ENCODE assay signal across 1 cellular context in genomic region chr10:50260791-50261281, GRCh38.
TF ChIP-seq lines count a peak whose summit lies in the region.

No MANE protein-coding gene starts in this region.

TF ChIP-seq in GM12878, 131 proteins besides CTCF, POLR2A, EP300 and RAD21 (continued from another document and continues in another):
- TF ChIP-seq PBX3 (IDR thresholded peaks at IDR 0.05; ENCODE audit: insufficient replicate concordance, low read depth, low read length) (no peak), BCL11A (IDR thresholded peaks at IDR 0.05; ENCODE audit: low read depth, low read length) (peak; percentile 68), ZNF274 (IDR thresholded peaks at IDR 0.05; ENCODE audit: insufficient read depth, insufficient read length) (no peak), IRF3 (IDR thresholded peaks at IDR 0.05) (no peak), ZBTB33 (IDR thresholded peaks at IDR 0.05) (no peak), ATF7 (IDR thresholded peaks at IDR 0.05; ENCODE audit: low read depth) (peak; percentile 89), HDAC6 (IDR thresholded peaks at IDR 0.05; ENCODE audit: unreplicated experiment) (no peak), SPI1 (IDR thresholded peaks at IDR 0.05; ENCODE audit: borderline replicate concordance, insufficient read depth, low read depth, low read length) (peak; percentile 89), ZNF207 (IDR thresholded peaks at IDR 0.05; ENCODE audit: borderline replicate concordance) (no peak), REST (IDR thresholded peaks at IDR 0.05; ENCODE audit: low read depth, low read length) (no peak), SREBF1 (IDR thresholded peaks at IDR 0.05; ENCODE audit: low read length) (peak; percentile 70; the same call in 1 of the 2 replicates), IRF4 (IDR thresholded peaks at IDR 0.05; ENCODE audit: low read depth, low read length) (0 out of 2 replicates have a peak, but pooled peaks have one; percentile 22), PAX8 (IDR thresholded peaks at IDR 0.05) (no peak), HDAC2 (IDR thresholded peaks at IDR 0.05) (no peak), ZSCAN29 (IDR thresholded peaks at IDR 0.05) (no peak), SIN3A (IDR thresholded peaks at IDR 0.05; ENCODE audit: low read depth, low read length) (no peak), SP1 (IDR thresholded peaks at IDR 0.05; ENCODE audit: low read depth, low read length) (peak; percentile 8), RBBP5 (conservative IDR thresholded peaks at IDR 0.05) (no peak), SKIL (IDR thresholded peaks at IDR 0.05; ENCODE audit: low read depth, poor library complexity, severe bottlenecking) (peak; percentile 93), PKNOX1 (IDR thresholded peaks at IDR 0.05) (no peak; the same call in 1 of the 2 replicates), POLR2AphosphoS2 (IDR thresholded peaks at IDR 0.05; ENCODE audit: low read depth, low read length) (no peak), ATF2 (IDR thresholded peaks at IDR 0.05; ENCODE audit: low read length) (peak; percentile 84), CREM (IDR thresholded peaks at IDR 0.05; ENCODE audit: low read depth) (peak; percentile 68; the same call in 1 of the 2 replicates), JUND (IDR thresholded peaks at IDR 0.05; ENCODE audit: low read depth, low read length) (no peak), SUPT20H (IDR thresholded peaks at IDR 0.05; ENCODE audit: borderline replicate concordance, control insufficient read depth, low read depth, low read length) (no peak), KAT2A (conservative IDR thresholded peaks at IDR 0.05; ENCODE audit: control insufficient read depth, low read depth, low read length) (no peak), ZNF592 (IDR thresholded peaks at IDR 0.05) (no peak), YY1 (IDR thresholded peaks at IDR 0.05; ENCODE audit: low read depth, low read length) (no peak), CUX1 (IDR thresholded peaks at IDR 0.05; ENCODE audit: insufficient replicate concordance, low read depth, low read length) (peak; percentile 11), TAF1 (IDR thresholded peaks at IDR 0.05; ENCODE audit: borderline replicate concordance, low read depth, low read length) (no peak), FOXK2 (IDR thresholded peaks at IDR 0.05) (no peak), RUNX3 (IDR thresholded peaks at IDR 0.05; ENCODE audit: low read length) (peak; percentile 94), EGR1 (IDR thresholded peaks at IDR 0.05; ENCODE audit: borderline replicate concordance in 1 of 2, low read depth in 2 of 2, low read length in 2 of 2) (no peak), PML (IDR thresholded peaks at IDR 0.05; ENCODE audit: low read length) (no peak), GATAD2B (conservative IDR thresholded peaks at IDR 0.05; ENCODE audit: low read depth) (peak; percentile 56; the same call in 1 of the 2 replicates), POU2F2 (IDR thresholded peaks at IDR 0.05; ENCODE audit: borderline replicate concordance, low read depth, low read length) (peak; percentile 46; the same call in 1 of the 3 replicates), BHLHE40 (IDR thresholded peaks at IDR 0.05; ENCODE audit: borderline replicate concordance in 1 of 2, low read depth in 2 of 2, low read length in 1 of 2) (peak; percentile 59 to 65; a peak in 2 of 4 replicates)
